In genomic region chr15:79091204-79091867, GRCh38 we compare ENCODE assay signal across 9 cellular contexts. TPM values are rescaled to one million over a fixed set of nuclear protein-coding genes. Genes with fewer than 3 reads are reported as not detected.
DNase-seq lines count a peak whose midpoint lies in the region; ATAC-seq, FAIRE-seq and TF ChIP-seq lines count a peak whose summit lies in the region.
"Had no signal": no experiment of that assay in that cellular context is flagged by ENCODE, and none has a peak within 500 bp of the region (broad histone marks: within the 10 kb centered on the region; RNA-seq: fewer than 3 reads in every experiment).

No MANE protein-coding gene starts in this region.

- H3K9me3 ChIP-seq in BLaER1 (peaks cover 24% of the 10 kb centered on the region; the same call in 1 of the 2 replicates), HUES64 (ENCODE audit: insufficient read depth, low read depth, low read length) (no peaks in the 10 kb centered on the region), astrocyte (ENCODE audit: insufficient read depth, low read depth, low read length) (no peaks in the 10 kb centered on the region)

- peaks cover 84% of the 10 kb centered on the region for H3K27me3 Mint-ChIP-seq in astrocyte (ENCODE audit: low read depth, unreplicated experiment)
- H3K27me3 Mint-ChIP-seq in activated T-helper 1 cell treated with anti-CD3 and anti-CD28 coated beads, Interleukin-12 subunit alpha, Interleukin-12 subunit beta, Interleukin-2, Interleukin-4 antibody, amounts not matched to agents 30 ng/mL and 10 ng/mL and 1 ng/mL, durations not matched to agents 14 hours and 24 hours and 36 hours (ENCODE audit: insufficient read depth) = peaks cover 50% of the 10 kb centered on the region

- intact Hi-C loops in activated T-helper 1 cell treated with anti-CD3 and anti-CD28 coated beads, Interleukin-12 subunit alpha, Interleukin-12 subunit beta, Interleukin-2, Interleukin-4 antibody, amounts not matched to agents 30 ng/mL and 10 ng/mL and 1 ng/mL, durations not matched to agents 14 hours and 24 hours and 36 hours (cut with micrococcal nuclease) = loop anchor here (5.0 kb wide), 1 partner anchor 466 kb away; no protein-coding TSS in a partner anchor

- no peaks in the 10 kb centered on the region for H3K36me3 ChIP-seq in BLaER1
- H3K36me3 ChIP-seq in HUES64 (ENCODE audit: insufficient read depth, low read length) = no peaks in the 10 kb centered on the region
- H3K36me3 ChIP-seq in astrocyte (ENCODE audit: insufficient read depth, low read length) = no peaks in the 10 kb centered on the region

- peaks cover 3% of the 10 kb centered on the region for H3K4me1 Mint-ChIP-seq in astrocyte (ENCODE audit: low read depth, unreplicated experiment)
- no peaks in the 10 kb centered on the region for H3K4me1 Mint-ChIP-seq in activated T-helper 1 cell treated with anti-CD3 and anti-CD28 coated beads, Interleukin-12 subunit alpha, Interleukin-12 subunit beta, Interleukin-2, Interleukin-4 antibody, amounts not matched to agents 30 ng/mL and 10 ng/mL and 1 ng/mL, durations not matched to agents 14 hours and 24 hours and 36 hours (ENCODE audit: low read depth)

- no peak overlapping the region for H3K27ac ChIP-seq in BLaER1
- no peak overlapping the region for H3K27ac ChIP-seq in HUES64 (ENCODE audit: low read depth, low read length)
- H3K27ac ChIP-seq in astrocyte (ENCODE audit: low read depth, low read length) = no peak overlapping the region

- H4K20me1 ChIP-seq in BLaER1 = peaks cover 34% of the 10 kb centered on the region
- H4K20me1 ChIP-seq in astrocyte (ENCODE audit: insufficient read depth, low read length) = no peaks in the 10 kb centered on the region

- H3K79me2 ChIP-seq in astrocyte (ENCODE audit: insufficient read depth, low read length) = no peaks in the 10 kb centered on the region

- no peak overlapping the region for H3K4me3 Mint-ChIP-seq in astrocyte (ENCODE audit: unreplicated experiment)
- H3K4me3 Mint-ChIP-seq in activated T-helper 1 cell treated with anti-CD3 and anti-CD28 coated beads, Interleukin-12 subunit alpha, Interleukin-12 subunit beta, Interleukin-2, Interleukin-4 antibody, amounts not matched to agents 30 ng/mL and 10 ng/mL and 1 ng/mL, durations not matched to agents 14 hours and 24 hours and 36 hours = no peak overlapping the region

- H3K27ac Mint-ChIP-seq in astrocyte (ENCODE audit: unreplicated experiment) = no peak overlapping the region
- H3K27ac Mint-ChIP-seq in activated T-helper 1 cell treated with anti-CD3 and anti-CD28 coated beads, Interleukin-12 subunit alpha, Interleukin-12 subunit beta, Interleukin-2, Interleukin-4 antibody, amounts not matched to agents 30 ng/mL and 10 ng/mL and 1 ng/mL, durations not matched to agents 14 hours and 24 hours and 36 hours = no peak overlapping the region

- DNase-seq in astrocyte (ENCODE audit: low read depth) = no peak
- peak; percentile 19 for DNase-seq in myocyte (ENCODE audit: low read depth)
- no peak for DNase-seq in T-helper 9 cell
- no peak for DNase-seq in activated T-helper 1 cell treated with anti-CD3 and anti-CD28 coated beads, Interleukin-12 subunit alpha, Interleukin-12 subunit beta, Interleukin-2, Interleukin-4 antibody, amounts not matched to agents 30 ng/mL and 10 ng/mL and 1 ng/mL, durations not matched to agents 14 hours and 24 hours and 36 hours (ENCODE audit: low spot score)
- no peak for DNase-seq in stimulated activated naive CD4-positive, alpha-beta T cell (lab: John Stamatoyannopoulos, UW)

- WGBS in HUES64 = 2% methylated on average over 52 of the region's 53 CpGs

- peak overlapping the region; percentile 53 for H3K4me3 ChIP-seq in BLaER1
- H3K4me3 ChIP-seq in HUES64 (ENCODE audit: low read length) = peak overlapping the region; percentile 65
- H3K4me3 ChIP-seq in astrocyte (ENCODE audit: insufficient read depth, low read depth, low read length) = no peak overlapping the region

- FAIRE-seq in astrocyte (lab: Jason Lieb, UNC) = no peak

- peak overlapping the region; percentile 62 for H3K4me2 ChIP-seq in BLaER1
- H3K4me2 ChIP-seq in astrocyte (ENCODE audit: low read length) = peak overlapping the region; percentile 50

- H3K9me3 Mint-ChIP-seq in astrocyte (ENCODE audit: unreplicated experiment) = peaks cover 5% of the 10 kb centered on the region
- no peaks in the 10 kb centered on the region for H3K9me3 Mint-ChIP-seq in activated T-helper 1 cell treated with anti-CD3 and anti-CD28 coated beads, Interleukin-12 subunit alpha, Interleukin-12 subunit beta, Interleukin-2, Interleukin-4 antibody, amounts not matched to agents 30 ng/mL and 10 ng/mL and 1 ng/mL, durations not matched to agents 14 hours and 24 hours and 36 hours

- H3K9ac ChIP-seq in BLaER1 = no peak overlapping the region
- H3K9ac ChIP-seq in HUES64 (ENCODE audit: low read depth, low read length) = no peak overlapping the region
- H3K9ac ChIP-seq in astrocyte (ENCODE audit: low read length) = no peak overlapping the region

- no peak for TF ChIP-seq CTCF in astrocyte (IDR thresholded peaks at IDR 0.05; ENCODE audit: insufficient read depth, low read depth, low read length)

- no peak overlapping the region for H2AFZ ChIP-seq in astrocyte (ENCODE audit: low read depth, low read length)

- ATAC-seq in GM18867 (IDR thresholded peaks at IDR 0.05; ENCODE audit: unreplicated experiment) = no peak

- H3K27me3 ChIP-seq in BLaER1 (peaks cover 82% of the 10 kb centered on the region), HUES64 (ENCODE audit: insufficient read depth, low read length) (peaks cover 99% of the 10 kb centered on the region), astrocyte (ENCODE audit: insufficient read depth, low read length) (peaks cover 47% of the 10 kb centered on the region)

- H3K4me1 ChIP-seq in BLaER1 (peaks cover 22% of the 10 kb centered on the region), HUES64 (ENCODE audit: insufficient read depth, low read length) (no peaks in the 10 kb centered on the region), astrocyte (ENCODE audit: insufficient read depth, low read length) (no peaks in the 10 kb centered on the region)

- H3K36me3 Mint-ChIP-seq in astrocyte (ENCODE audit: low read depth, unreplicated experiment) = no peaks in the 10 kb centered on the region
- no peaks in the 10 kb centered on the region for H3K36me3 Mint-ChIP-seq in activated T-helper 1 cell treated with anti-CD3 and anti-CD28 coated beads, Interleukin-12 subunit alpha, Interleukin-12 subunit beta, Interleukin-2, Interleukin-4 antibody, amounts not matched to agents 30 ng/mL and 10 ng/mL and 1 ng/mL, durations not matched to agents 14 hours and 24 hours and 36 hours (ENCODE audit: low read depth)

RNA-seq across cellular contexts. Expression of gene RASGRF1, which starts 0.8 kb away (rescaled TPM):
- polyA plus RNA-seq in HUES64 (2013, experiment 1 of 2) = 0.20 TPM
- 0.70 TPM for polyA plus RNA-seq in HUES64 (2013, experiment 2 of 2)
- 0.55 and 1.2 TPM in 2 replicates for total RNA-seq in astrocyte
- total RNA-seq in myocyte = 7.4 and 29.1 TPM in 2 replicates
- 14.6 TPM for polyA plus RNA-seq in myocyte (2012)
- total RNA-seq in activated T-helper 1 cell treated with anti-CD3 and anti-CD28 coated beads, Interleukin-12 subunit alpha, Interleukin-12 subunit beta, Interleukin-2, Interleukin-4 antibody, amounts not matched to agents 30 ng/mL and 10 ng/mL and 1 ng/mL, durations not matched to agents 14 hours and 24 hours and 36 hours = 0.10 TPM in 1 of 2 replicates, not detected in the other
- total RNA-seq: skeletal muscle tissue had no signal
